Comparison of ENCODE assay signal across 22 cellular contexts in the genomic region with DNA sequence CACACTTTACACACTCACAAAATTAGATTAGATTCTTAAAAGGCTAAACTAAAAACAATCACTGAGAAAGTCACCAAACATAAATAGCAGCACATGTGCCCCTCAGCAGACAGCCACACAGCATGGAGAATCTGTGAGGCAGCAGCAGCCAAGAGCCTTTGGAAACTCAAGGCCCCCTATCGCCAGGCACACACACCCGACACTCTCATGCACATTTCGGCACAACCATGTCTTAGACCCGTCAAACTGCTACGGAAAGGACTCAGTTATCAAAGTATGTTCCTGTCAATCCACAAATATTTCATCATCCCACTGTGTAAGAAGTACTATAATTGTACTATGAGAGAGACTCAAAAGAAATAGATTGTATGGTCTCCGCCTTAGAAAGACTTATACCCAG. TPM values are rescaled to one million over a fixed set of nuclear protein-coding genes. Genes with fewer than 3 reads are reported as not detected.
"Had no signal": no experiment of that assay in that cellular context is flagged by ENCODE, and none has a peak within 500 bp of the region (broad histone marks: within the 10 kb centered on the region; RNA-seq: fewer than 3 reads in every experiment).

No MANE protein-coding gene starts in this region.

- H3K4me3 ChIP-seq: hepatocyte, ovary, SK-N-MC, transverse colon had no signal

- H3K27ac Mint-ChIP-seq: activated CD4-positive, alpha-beta memory T cell treated with anti-CD3 and anti-CD28 coated beads, Interleukin-2, amount 10 ng/mL, durations not matched to agents 7 days and 5 days; activated naive CD4-positive, alpha-beta T cell treated with anti-CD3 and anti-CD28 coated beads, Interleukin-2, amount 50 U/mL, for 24 hours; activated T-cell treated with anti-CD3 and anti-CD28 coated beads, Interleukin-2, amount 50 U/mL, for 24 hours had no signal

- ATAC-seq: stimulated activated naive CD8-positive, alpha-beta T cell treated with anti-CD3 and anti-CD28 coated beads, Interleukin-15, Interleukin-2, amounts not matched to agents 100 U/mL and 50 U/mL, for 24 hours had no signal

- H3K9me3 ChIP-seq: ovary, transverse colon had no signal

- H3K9me3 Mint-ChIP-seq: activated CD4-positive, alpha-beta memory T cell treated with anti-CD3 and anti-CD28 coated beads, Interleukin-2, amount 10 ng/mL, durations not matched to agents 7 days and 5 days; activated naive CD4-positive, alpha-beta T cell treated with anti-CD3 and anti-CD28 coated beads, Interleukin-2, amount 50 U/mL, for 24 hours; activated T-cell treated with anti-CD3 and anti-CD28 coated beads, Interleukin-2, amount 50 U/mL, for 24 hours; neural crest cell had no signal

- H3K36me3 ChIP-seq: brain microvascular endothelial cell, ovary, transverse colon had no signal

- H3K4me3 Mint-ChIP-seq: activated CD4-positive, alpha-beta memory T cell treated with anti-CD3 and anti-CD28 coated beads, Interleukin-2, amount 10 ng/mL, durations not matched to agents 7 days and 5 days; activated naive CD4-positive, alpha-beta T cell treated with anti-CD3 and anti-CD28 coated beads, Interleukin-2, amount 50 U/mL, for 24 hours; activated T-cell treated with anti-CD3 and anti-CD28 coated beads, Interleukin-2, amount 50 U/mL, for 24 hours; neural crest cell had no signal

- H3K27me3 Mint-ChIP-seq: activated CD4-positive, alpha-beta memory T cell treated with anti-CD3 and anti-CD28 coated beads, Interleukin-2, amount 10 ng/mL, durations not matched to agents 7 days and 5 days; activated naive CD4-positive, alpha-beta T cell treated with anti-CD3 and anti-CD28 coated beads, Interleukin-2, amount 50 U/mL, for 24 hours; activated T-cell treated with anti-CD3 and anti-CD28 coated beads, Interleukin-2, amount 50 U/mL, for 24 hours had no signal

- H2AFZ ChIP-seq: hepatocyte had no signal

- H3K27ac ChIP-seq: brain microvascular endothelial cell, hepatocyte, ovary, SK-N-MC, transverse colon, VCaP had no signal

- H3K27me3 ChIP-seq: brain microvascular endothelial cell, hepatocyte, ovary, transverse colon had no signal

- H3K4me2 ChIP-seq: hepatocyte had no signal

- DNase-seq: activated CD4-positive, alpha-beta memory T cell treated with anti-CD3 and anti-CD28 coated beads, Interleukin-2, amount 10 ng/mL, durations not matched to agents 7 days and 5 days; activated CD4-positive, alpha-beta T cell treated with anti-CD3 and anti-CD28 coated beads for 4 hours; activated effector memory CD4-positive, alpha-beta T cell treated with Interleukin-2 at 50 U/mL for 16 hours; activated T-cell treated with anti-CD3 and anti-CD28 coated beads, Interleukin-2, amount 50 U/mL, for 24 hours; amniotic stem cell; cerebellar nuclear complex; kidney; ovary; stimulated activated CD4-positive, alpha-beta T cell treated with anti-CD3 and anti-CD28 coated beads, Interleukin-4, amount 100 ng/mL, for 1 hour; stimulated activated CD8-positive, alpha-beta memory T cell treated with anti-CD3 and anti-CD28 coated beads, Interleukin-4, amount 100 ng/mL, for 48 hours; stimulated activated naive CD8-positive, alpha-beta T cell treated with anti-CD3 and anti-CD28 coated beads, Interleukin-15, Interleukin-2, amounts not matched to agents 100 U/mL and 50 U/mL, for 24 hours; transverse colon had no signal

RNA-seq across cellular contexts. Expression of gene AANAT, which starts 35.4 kb away (rescaled TPM):
- total RNA-seq: activated CD4-positive, alpha-beta memory T cell treated with anti-CD3 and anti-CD28 coated beads, Interleukin-2, amount 10 ng/mL, durations not matched to agents 7 days and 5 days; dermis microvascular lymphatic vessel endothelial cell; epithelial cell of proximal tubule; hepatocyte; kidney; lower leg skin; neural crest cell; ovary; T-helper 1 cell treated with Interleukin-12 subunit alpha and Interleukin-12 subunit beta and Interleukin-4 antibody, amounts not matched to agents 30 ng/mL and 1 ng/mL, for 36 hours; transverse colon had no signal
